ENCODE assay signal across 19 cellular contexts in the genomic region with DNA sequence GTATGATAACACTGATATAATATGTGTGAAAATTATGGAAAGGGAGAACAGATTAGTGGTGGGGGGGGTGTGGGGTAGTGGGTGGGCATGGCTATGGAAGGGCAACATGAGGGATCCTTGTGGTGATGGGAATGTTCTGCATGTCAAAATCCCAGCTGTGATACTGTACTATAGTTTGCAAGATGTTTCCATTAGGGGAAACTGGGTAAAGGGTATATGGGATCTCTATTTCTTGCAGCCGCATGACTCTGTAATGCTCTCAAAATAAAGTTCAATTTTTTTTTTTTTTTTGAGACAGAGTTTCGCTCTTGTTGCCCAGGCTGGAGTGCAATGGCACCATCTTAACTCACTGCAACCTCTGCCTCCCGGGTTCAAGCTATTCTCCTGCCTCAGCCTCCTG.
"Had no signal": no experiment of that assay in that cellular context is flagged by ENCODE, and none has a peak within 500 bp of the region (broad histone marks: within the 10 kb centered on the region; RNA-seq: fewer than 3 reads in every experiment).

No MANE protein-coding gene starts in this region.

- DNase-seq: activated CD4-positive, alpha-beta T cell treated with anti-CD3 and anti-CD28 coated beads for 48 hours; activated CD4-positive, CD25-positive, alpha-beta regulatory T cell; activated naive CD4-positive, alpha-beta T cell treated with Interleukin-2 at 50 U/mL for 16 hours; adrenal gland; foreskin keratinocyte; hippocampal formation; nephron progenitor cell; occipital lobe; retina; spleen; stimulated activated CD4-positive, alpha-beta T cell treated with anti-CD3 and anti-CD28 coated beads, Interleukin-4, amount 100 ng/mL, for 4 hours; T-helper 17 cell; tibial artery had no signal

- H3K4me1 ChIP-seq: breast epithelium had no signal

- H3K4me3 Mint-ChIP-seq: activated T-helper 1 cell treated with anti-CD3 and anti-CD28 coated beads, Interleukin-12 subunit alpha, Interleukin-12 subunit beta, Interleukin-2, Interleukin-4 antibody, amounts not matched to agents 30 ng/mL and 10 ng/mL and 1 ng/mL, durations not matched to agents 14 hours and 24 hours and 36 hours; mesothelial cell of epicardium; nephron progenitor cell; stimulated activated memory B cell treated with anti-CD40 and anti-IgM and Interleukin-4, amounts not matched to agents 10 μg/mL and 1 μg/mL and 100 μg/mL, for 72 hours had no signal

- H3K27ac Mint-ChIP-seq: mesothelial cell of epicardium; nephron progenitor cell; stimulated activated memory B cell treated with anti-CD40 and anti-IgM and Interleukin-4, amounts not matched to agents 10 μg/mL and 1 μg/mL and 100 μg/mL, for 72 hours had no signal

- ATAC-seq: left lobe of liver had no signal

- H3K9me3 ChIP-seq: adrenal gland, breast epithelium, spleen, tibial artery had no signal

- H3K27ac ChIP-seq: adrenal gland, breast epithelium, coronary artery, foreskin keratinocyte, spleen, tibial artery had no signal

- H3K4me3 ChIP-seq: adrenal gland, breast epithelium, coronary artery, spleen, tibial artery had no signal

- H3K36me3 ChIP-seq: breast epithelium had no signal

- H3K9me3 Mint-ChIP-seq: activated T-helper 1 cell treated with anti-CD3 and anti-CD28 coated beads, Interleukin-12 subunit alpha, Interleukin-12 subunit beta, Interleukin-2, Interleukin-4 antibody, amounts not matched to agents 30 ng/mL and 10 ng/mL and 1 ng/mL, durations not matched to agents 14 hours and 24 hours and 36 hours; stimulated activated memory B cell treated with anti-CD40 and anti-IgM and Interleukin-4, amounts not matched to agents 10 μg/mL and 1 μg/mL and 100 μg/mL, for 72 hours had no signal

- H3K27me3 ChIP-seq: adrenal gland, breast epithelium, foreskin keratinocyte, spleen, tibial artery had no signal

- H3K27me3 Mint-ChIP-seq: stimulated activated memory B cell treated with anti-CD40 and anti-IgM and Interleukin-4, amounts not matched to agents 10 μg/mL and 1 μg/mL and 100 μg/mL, for 72 hours; T-helper 17 cell had no signal
